ENCODE assay signal across 8 cellular contexts in genomic region chr3:101513419-101513986, GRCh38. TPM values are rescaled to one million over a fixed set of nuclear protein-coding genes. Genes with fewer than 3 reads are reported as not detected.
A peak's percentile ranks its signal among the peaks of the same experiment; 100 is the strongest.
DNase-seq lines count a peak whose midpoint lies in the region; ATAC-seq and TF ChIP-seq lines count a peak whose summit lies in the region.

No MANE protein-coding gene starts in this region.

- H2AFZ ChIP-seq in SK-N-SH (ENCODE audit: low read depth) (peak overlapping the region; percentile 95), neural cell (ENCODE audit: low read depth, low read length) (peak overlapping the region; percentile 94)

- peaks cover 0 to 4% of the 10 kb centered on the region in 2 experiments; a peak in 2 of 4 replicates for H3K4me1 ChIP-seq in SK-N-SH (ENCODE audit: control insufficient read depth in 1 of 2, insufficient read depth in 2 of 2, low read depth in 1 of 2, low read length in 1 of 2)

- H3K36me3 ChIP-seq in SK-N-SH (replicated peaks in 1 of 2; ENCODE audit: control insufficient read depth in 1 of 2, insufficient read depth in 2 of 2, low read length in 1 of 2) (no peaks in the 10 kb centered on the region), neural cell (ENCODE audit: insufficient read depth, low read length) (peaks cover 10% of the 10 kb centered on the region)

- H3K27me3 ChIP-seq in SK-N-SH (ENCODE audit: insufficient read depth) (no peaks in the 10 kb centered on the region), neural cell (ENCODE audit: insufficient read depth, low read depth, low read length) (no peaks in the 10 kb centered on the region)

- no peak for TF ChIP-seq CTCF in 22Rv1 (IDR thresholded peaks at IDR 0.05)
- TF ChIP-seq CTCF in SK-N-SH (IDR thresholded peaks at IDR 0.05) = no peak
- no peak for TF ChIP-seq CTCF in neural cell (IDR thresholded peaks at IDR 0.05; ENCODE audit: poor library complexity, severe bottlenecking)

- H3K9me3 ChIP-seq in SK-N-SH (no peaks in the 10 kb centered on the region), neural cell (ENCODE audit: low read length) (no peaks in the 10 kb centered on the region)

- TF ChIP-seq EP300 in SK-N-SH (IDR thresholded peaks at IDR 0.05; ENCODE audit: borderline replicate concordance in 1 of 2, low read depth in 1 of 2, low read length in 1 of 2) = no peak
- TF ChIP-seq EP300 in neural cell (conservative IDR thresholded peaks at IDR 0.05; ENCODE audit: poor library complexity, severe bottlenecking) = no peak

- H3K4me3 ChIP-seq in SK-N-SH (ENCODE audit: low read depth in 2 of 2, low read length in 1 of 2) = peak overlapping the region; percentile 84 to 88
- peak overlapping the region; percentile 76 for H3K4me3 ChIP-seq in neural cell (ENCODE audit: low read length)

- peak overlapping the region; percentile 86 for H3K9ac ChIP-seq in SK-N-SH
- peak overlapping the region; percentile 98 for H3K9ac ChIP-seq in neural cell (ENCODE audit: low read length)

- POLR2A ChIA-PET in SK-N-SH (lab: Yijun Ruan, JAX) = interaction anchor here (1.0 kb wide), 1 partner anchor 60 kb away, joined by 3 read pairs; the partner anchor contains the start of gene PCNP

- TF ChIP-seq RAD21 in SK-N-SH (IDR thresholded peaks at IDR 0.05; ENCODE audit: low read length) (no peak), neural cell (conservative IDR thresholded peaks at IDR 0.05) (no peak)

- H3K9me2 ChIP-seq in SK-N-SH (no peaks in the 10 kb centered on the region), neural cell (ENCODE audit: insufficient read depth, low read length) (no peaks in the 10 kb centered on the region)

- 12% methylated on average over 12 of the region's 12 CpGs for WGBS in SK-N-SH (ENCODE audit: low lambda C conversion rate)

- H3K27ac ChIP-seq in 22Rv1 (peak overlapping the region; percentile 67), SK-N-SH (ENCODE audit: low read depth in 2 of 2, low read length in 1 of 2) (peak overlapping the region; percentile 93 to 97), epithelial cell of prostate (peak overlapping the region; percentile 91), neural cell (ENCODE audit: low read length) (peak overlapping the region; percentile 98)

- H3K79me2 ChIP-seq in SK-N-SH (ENCODE audit: insufficient read depth) = peaks cover 19% of the 10 kb centered on the region
- H3K79me2 ChIP-seq in neural cell (replicated peaks; ENCODE audit: insufficient read depth, low read length) = peaks cover 32% of the 10 kb centered on the region

- peak; percentile 43 for ATAC-seq in GM18511 (IDR thresholded peaks at IDR 0.05; ENCODE audit: unreplicated experiment)
- peak; percentile 35 for ATAC-seq in HG02981 (IDR thresholded peaks at IDR 0.05; ENCODE audit: unreplicated experiment)
- no peak for ATAC-seq in GM21526 (IDR thresholded peaks at IDR 0.05; ENCODE audit: low FRiP score, unreplicated experiment)

- H3K4me2 ChIP-seq in SK-N-SH (peak overlapping the region; percentile 82), neural cell (ENCODE audit: low read length) (peak overlapping the region; percentile 86)

- no peaks in the 10 kb centered on the region for H4K20me1 ChIP-seq in SK-N-SH (ENCODE audit: insufficient read depth)
- H4K20me1 ChIP-seq in neural cell (ENCODE audit: insufficient read depth) = no peaks in the 10 kb centered on the region

- CTCF ChIA-PET in SK-N-SH (lab: Yijun Ruan, JAX) = interaction anchor here (0.6 to 1.5 kb wide), 4 partner anchors 46 to 462 kb away, joined by 3 read pairs; no protein-coding TSS in a partner anchor

- H3F3A ChIP-seq in SK-N-SH (replicated peaks; ENCODE audit: insufficient read depth) (peaks cover 9% of the 10 kb centered on the region), neural cell (ENCODE audit: insufficient read depth, low read length, poor library complexity, severe bottlenecking) (no peaks in the 10 kb centered on the region)

- DNase-seq in SK-N-SH = no peak
- no peak for DNase-seq in epithelial cell of prostate (ENCODE audit: low read depth, low spot score)
- no peak for DNase-seq in NCI-H2171 treated with DMSO at 0.1 percent for 48 hours (lab: John Stamatoyannopoulos, UW)

TF ChIP-seq in SK-N-SH, 30 proteins besides CTCF, POLR2A, EP300 and RAD21:
- TF ChIP-seq SMC3 (IDR thresholded peaks at IDR 0.05; ENCODE audit: low read depth, low read length) (no peak), CHD2 (IDR thresholded peaks at IDR 0.05; ENCODE audit: low read length, partially characterized antibody) (peak; percentile 98)
- TF ChIP-seq, protein P1, sequence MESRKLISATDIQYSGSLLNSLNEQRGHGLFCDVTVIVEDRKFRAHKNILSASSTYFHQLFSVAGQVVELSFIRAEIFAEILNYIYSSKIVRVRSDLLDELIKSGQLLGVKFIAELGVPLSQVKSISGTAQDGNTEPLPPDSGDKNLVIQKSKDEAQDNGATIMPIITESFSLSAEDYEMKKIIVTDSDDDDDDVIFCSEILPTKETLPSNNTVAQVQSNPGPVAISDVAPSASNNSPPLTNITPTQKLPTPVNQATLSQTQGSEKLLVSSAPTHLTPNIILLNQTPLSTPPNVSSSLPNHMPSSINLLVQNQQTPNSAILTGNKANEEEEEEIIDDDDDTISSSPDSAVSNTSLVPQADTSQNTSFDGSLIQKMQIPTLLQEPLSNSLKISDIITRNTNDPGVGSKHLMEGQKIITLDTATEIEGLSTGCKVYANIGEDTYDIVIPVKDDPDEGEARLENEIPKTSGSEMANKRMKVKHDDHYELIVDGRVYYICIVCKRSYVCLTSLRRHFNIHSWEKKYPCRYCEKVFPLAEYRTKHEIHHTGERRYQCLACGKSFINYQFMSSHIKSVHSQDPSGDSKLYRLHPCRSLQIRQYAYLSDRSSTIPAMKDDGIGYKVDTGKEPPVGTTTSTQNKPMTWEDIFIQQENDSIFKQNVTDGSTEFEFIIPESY (IDR thresholded peaks at IDR 0.05; ENCODE audit: borderline replicate concordance, low read depth) = peak; percentile 91

TF ChIP-seq in neural cell, 6 proteins besides CTCF, POLR2A, EP300 and RAD21:
- TF ChIP-seq POLR2AphosphoS5 (IDR thresholded peaks at IDR 0.05) (no peak), SMC3 (conservative IDR thresholded peaks at IDR 0.05; ENCODE audit: poor library complexity) (no peak), MXI1 (conservative IDR thresholded peaks at IDR 0.05; ENCODE audit: poor library complexity, severe bottlenecking) (no peak)
TF ChIP-seq in neural cell: peak in this region for 0.

RNA-seq across cellular contexts. Expression of gene SENP7, which starts 0.5 kb away (rescaled TPM):
- polyA plus RNA-seq in SK-N-SH (2012; rRNA removed) (2.7 and 4.5 TPM in 2 replicates), neural cell (264 and 273 TPM in 2 replicates)
- 2.4 and 2.7 TPM in 2 replicates for polyA plus RNA-seq in SK-N-SH (2012; cell fraction: cytosol; rRNA removed)
- 4.2 and 12.4 TPM in 2 replicates for polyA plus RNA-seq in SK-N-SH (2012; cell fraction: nucleus; rRNA removed)
- 257 and 275 TPM in 2 replicates for polyA minus RNA-seq in neural cell

RNA-seq across cellular contexts. Expression of gene TRMT10C, which starts 48.2 kb away (rescaled TPM):
- 13.7 and 16.1 TPM in 2 replicates for polyA plus RNA-seq in SK-N-SH (2012; rRNA removed)
- 20.2 and 25.4 TPM in 2 replicates for polyA plus RNA-seq in SK-N-SH (2012; cell fraction: cytosol; rRNA removed)
- 7.9 and 9.5 TPM in 2 replicates for polyA plus RNA-seq in SK-N-SH (2012; cell fraction: nucleus; rRNA removed)
- 42.1 and 44.5 TPM in 2 replicates for polyA plus RNA-seq in neural cell
- 56.7 and 58.2 TPM in 2 replicates for polyA minus RNA-seq in neural cell

Comparison
In these comparisons a context has a peak if more than half of its experiments do, and no peak if none do; other contexts are left out.
1. RNA of gene SENP7, which starts 0.5 kb away (polyA plus RNA-seq): 264 to 273 TPM in neural cell; 2.4 to 12.4 TPM in SK-N-SH; every median in the first group is over 10 times any median in the second.
2. Peak in every context shown above with its lines, with median percentiles within 50 percentile points of each other: H3K27ac ChIP-seq.